ENCODE assay signal across 1 cellular context in the genomic region with DNA sequence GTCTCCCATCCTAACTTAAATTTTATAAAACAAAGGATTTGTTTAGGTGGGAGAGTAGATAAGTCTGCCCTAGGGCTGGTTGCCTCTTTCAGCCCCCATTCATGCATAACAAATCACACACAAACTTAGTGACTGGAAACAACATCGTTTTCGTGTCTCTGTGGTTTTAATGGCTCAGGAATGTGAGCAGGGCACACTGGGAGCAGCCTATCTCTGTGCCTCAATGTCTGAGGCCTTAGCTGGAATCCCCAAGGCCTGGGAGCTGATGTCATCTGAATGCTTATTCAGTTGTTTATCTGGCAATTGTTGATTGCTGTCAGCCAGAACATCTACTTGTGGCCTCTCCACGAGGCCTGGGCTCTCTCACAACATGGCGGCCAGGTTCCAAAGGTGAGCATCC.
TF ChIP-seq lines count a peak whose summit lies in the region.

No MANE protein-coding gene starts in this region.

TF ChIP-seq in WTC11, 78 proteins besides CTCF, POLR2A, EP300 and RAD21 (continued from another document):
- TF ChIP-seq CBFB (CRISPR knock-in tag; IDR thresholded peaks at IDR 0.05; ENCODE audit: low read depth), result no peak
- TF ChIP-seq TCF7 (CRISPR knock-in tag; IDR thresholded peaks at IDR 0.05; ENCODE audit: low read depth), result no peak
- TF ChIP-seq, protein P1, sequence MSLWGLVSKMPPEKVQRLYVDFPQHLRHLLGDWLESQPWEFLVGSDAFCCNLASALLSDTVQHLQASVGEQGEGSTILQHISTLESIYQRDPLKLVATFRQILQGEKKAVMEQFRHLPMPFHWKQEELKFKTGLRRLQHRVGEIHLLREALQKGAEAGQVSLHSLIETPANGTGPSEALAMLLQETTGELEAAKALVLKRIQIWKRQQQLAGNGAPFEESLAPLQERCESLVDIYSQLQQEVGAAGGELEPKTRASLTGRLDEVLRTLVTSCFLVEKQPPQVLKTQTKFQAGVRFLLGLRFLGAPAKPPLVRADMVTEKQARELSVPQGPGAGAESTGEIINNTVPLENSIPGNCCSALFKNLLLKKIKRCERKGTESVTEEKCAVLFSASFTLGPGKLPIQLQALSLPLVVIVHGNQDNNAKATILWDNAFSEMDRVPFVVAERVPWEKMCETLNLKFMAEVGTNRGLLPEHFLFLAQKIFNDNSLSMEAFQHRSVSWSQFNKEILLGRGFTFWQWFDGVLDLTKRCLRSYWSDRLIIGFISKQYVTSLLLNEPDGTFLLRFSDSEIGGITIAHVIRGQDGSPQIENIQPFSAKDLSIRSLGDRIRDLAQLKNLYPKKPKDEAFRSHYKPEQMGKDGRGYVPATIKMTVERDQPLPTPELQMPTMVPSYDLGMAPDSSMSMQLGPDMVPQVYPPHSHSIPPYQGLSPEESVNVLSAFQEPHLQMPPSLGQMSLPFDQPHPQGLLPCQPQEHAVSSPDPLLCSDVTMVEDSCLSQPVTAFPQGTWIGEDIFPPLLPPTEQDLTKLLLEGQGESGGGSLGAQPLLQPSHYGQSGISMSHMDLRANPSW (CRISPR knock-in tag; conservative IDR thresholded peaks at IDR 0.05; ENCODE audit: low read depth), result no peak
- TF ChIP-seq IRF2 (CRISPR knock-in tag; IDR thresholded peaks at IDR 0.05; ENCODE audit: borderline replicate concordance, low read depth), result no peak
- TF ChIP-seq ESRRA (CRISPR knock-in tag; IDR thresholded peaks at IDR 0.05; ENCODE audit: borderline replicate concordance), result no peak
- no peak for TF ChIP-seq ZNF121 (CRISPR knock-in tag; IDR thresholded peaks at IDR 0.05)
- TF ChIP-seq, protein P2, sequence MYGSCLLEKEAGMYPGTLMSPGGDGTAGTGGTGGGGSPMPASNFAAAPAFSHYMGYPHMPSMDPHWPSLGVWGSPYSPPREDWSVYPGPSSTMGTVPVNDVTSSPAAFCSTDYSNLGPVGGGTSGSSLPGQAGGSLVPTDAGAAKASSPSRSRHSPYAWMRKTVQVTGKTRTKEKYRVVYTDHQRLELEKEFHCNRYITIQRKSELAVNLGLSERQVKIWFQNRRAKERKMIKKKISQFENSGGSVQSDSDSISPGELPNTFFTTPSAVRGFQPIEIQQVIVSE (CRISPR knock-in tag; IDR thresholded peaks at IDR 0.05; ENCODE audit: borderline replicate concordance), result no peak
- TF ChIP-seq, protein P3, sequence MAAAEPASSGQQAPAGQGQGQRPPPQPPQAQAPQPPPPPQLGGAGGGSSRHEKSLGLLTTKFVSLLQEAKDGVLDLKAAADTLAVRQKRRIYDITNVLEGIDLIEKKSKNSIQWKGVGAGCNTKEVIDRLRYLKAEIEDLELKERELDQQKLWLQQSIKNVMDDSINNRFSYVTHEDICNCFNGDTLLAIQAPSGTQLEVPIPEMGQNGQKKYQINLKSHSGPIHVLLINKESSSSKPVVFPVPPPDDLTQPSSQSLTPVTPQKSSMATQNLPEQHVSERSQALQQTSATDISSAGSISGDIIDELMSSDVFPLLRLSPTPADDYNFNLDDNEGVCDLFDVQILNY (CRISPR knock-in tag; IDR thresholded peaks at IDR 0.05), result no peak
TF ChIP-seq in WTC11: peak in this region for 0.
